26 cellular contexts compared by ENCODE assay signal in genomic region chr18:65620076-65620696, GRCh38.
"Had no signal": no experiment of that assay in that cellular context is flagged by ENCODE, and none has a peak within 500 bp of the region (broad histone marks: within the 10 kb centered on the region; RNA-seq: fewer than 3 reads in every experiment).

No MANE protein-coding gene starts in this region.

- H3K27me3 ChIP-seq: SJCRH30 had no signal

- H3K27ac Mint-ChIP-seq: activated CD8-positive, alpha-beta T cell treated with anti-CD3 and anti-CD28 coated beads for 36 hours; activated naive CD4-positive, alpha-beta T cell treated with anti-CD3 and anti-CD28 coated beads, Interleukin-2, amount 50 U/mL, for 24 hours; activated naive CD8-positive, alpha-beta T cell treated with anti-CD3 and anti-CD28 coated beads, Interleukin-2, amount 50 U/mL, for 24 hours; activated T-cell treated with anti-CD3 and anti-CD28 coated beads, Interleukin-2, amount 50 U/mL, for 72 hours; brain; T-helper 2 cell treated with Interferon-gamma antibody and Interleukin-4, amounts not matched to agents 5 μg/mL and 100 μg/mL, for 36 hours had no signal

- H3K36me3 Mint-ChIP-seq: activated naive CD4-positive, alpha-beta T cell treated with anti-CD3 and anti-CD28 coated beads, Interleukin-2, amount 50 U/mL, for 24 hours; brain had no signal

- H3K36me3 ChIP-seq: SJCRH30 had no signal

- H3K4me3 Mint-ChIP-seq: activated CD8-positive, alpha-beta T cell treated with anti-CD3 and anti-CD28 coated beads for 36 hours; activated naive CD4-positive, alpha-beta T cell treated with anti-CD3 and anti-CD28 coated beads, Interleukin-2, amount 50 U/mL, for 24 hours; activated naive CD8-positive, alpha-beta T cell treated with anti-CD3 and anti-CD28 coated beads, Interleukin-2, amount 50 U/mL, for 24 hours; activated T-cell treated with anti-CD3 and anti-CD28 coated beads, Interleukin-2, amount 50 U/mL, for 72 hours; brain; T-helper 2 cell treated with Interferon-gamma antibody and Interleukin-4, amounts not matched to agents 5 μg/mL and 100 μg/mL, for 36 hours had no signal

- DNase-seq: activated CD4-positive, alpha-beta T cell treated with anti-CD3 and anti-CD28 coated beads for 4 hours; activated CD8-positive, alpha-beta memory T cell treated with anti-CD3 and anti-CD28 coated beads, Interleukin-2, amount 50 U/mL, for 4 hours; activated CD8-positive, alpha-beta T cell treated with anti-CD3 and anti-CD28 coated beads for 36 hours; activated naive CD8-positive, alpha-beta T cell treated with anti-CD3 and anti-CD28 coated beads, Interleukin-2, amount 50 U/mL, for 24 hours; activated T-cell treated with anti-CD3 and anti-CD28 coated beads, Interleukin-2, amount 50 U/mL, for 72 hours; amniotic stem cell; Karpas-422; MM.1S; NCI-H1105 treated with DMSO at 0.1 percent for 48 hours; NCI-H1436 treated with DMSO at 0.1 percent for 48 hours; NCI-H187; NCI-H2081; NCI-H526; NK-92 treated with Interleukin-12 subunit alpha and Interleukin-12 subunit beta, amount 100 ng/mL, for 24 hours; OCI-M1; Right ventricle myocardium superior; RPMI8226; SJCRH30; SW 1271 had no signal

- H3K9me3 ChIP-seq: SJCRH30 had no signal

- ATAC-seq: activated CD4-positive, CD25-positive, alpha-beta regulatory T cell treated with anti-CD3 and anti-CD28 coated beads, Interleukin-2, amount 50 U/mL, for 24 hours; activated CD8-positive, alpha-beta T cell treated with anti-CD3 and anti-CD28 coated beads for 36 hours; activated naive CD8-positive, alpha-beta T cell treated with anti-CD3 and anti-CD28 coated beads, Interleukin-2, amount 50 U/mL, for 24 hours; activated T-cell treated with anti-CD3 and anti-CD28 coated beads, Interleukin-2, amount 50 U/mL, for 72 hours; K562; Panc1; SK-N-SH treated with all-trans-retinoic acid at 6 μM for 48 hours had no signal

- H3K27ac ChIP-seq: SJCRH30 had no signal

- H3K4me3 ChIP-seq: K562, SJCRH30 had no signal

- H3K4me1 Mint-ChIP-seq: activated naive CD4-positive, alpha-beta T cell treated with anti-CD3 and anti-CD28 coated beads, Interleukin-2, amount 50 U/mL, for 24 hours; activated naive CD8-positive, alpha-beta T cell treated with anti-CD3 and anti-CD28 coated beads, Interleukin-2, amount 50 U/mL, for 24 hours; brain had no signal

- H3K4me1 ChIP-seq: SJCRH30 had no signal

- H3K27me3 Mint-ChIP-seq: activated CD8-positive, alpha-beta T cell treated with anti-CD3 and anti-CD28 coated beads for 36 hours; activated naive CD4-positive, alpha-beta T cell treated with anti-CD3 and anti-CD28 coated beads, Interleukin-2, amount 50 U/mL, for 24 hours; activated naive CD8-positive, alpha-beta T cell treated with anti-CD3 and anti-CD28 coated beads, Interleukin-2, amount 50 U/mL, for 24 hours; brain had no signal
